ENCODE assay signal across 5 cellular contexts in genomic region chr10:45985590-45985989, GRCh38. TPM values are rescaled to one million over a fixed set of nuclear protein-coding genes. Genes with fewer than 3 reads are reported as not detected.
DNase-seq lines count a peak whose midpoint lies in the region; ATAC-seq, FAIRE-seq and TF ChIP-seq lines count a peak whose summit lies in the region.
"Not testable (repeated sequence)": the region's sequence is repeated elsewhere in the genome, so short reads cannot be mapped to it uniquely, and the experiment has no call there.

No MANE protein-coding gene starts in this region.

- not testable (repeated sequence) for H3K9me2 ChIP-seq in Karpas-422 (replicated peaks; ENCODE audit: insufficient read depth, low read length)

- not testable (repeated sequence) for H3K4me1 Mint-ChIP-seq in MCF 10A (ENCODE audit: insufficient read depth, unreplicated experiment)

- WGBS in right lobe of liver (ENCODE audit: insufficient coverage, low coverage, low lambda C conversion rate, missing lambda C conversion rate), result 23% methylated on average over 3 of the region's 3 CpGs
- 15 to 65% (median 36%) methylated on average over 3 of the region's 3 CpGs for WGBS in small intestine, 3 donors

- H3K27me3 ChIP-seq in Karpas-422 (ENCODE audit: low read length); right lobe of liver; small intestine (ENCODE audit: control insufficient read depth in 2 of 2, insufficient read depth in 2 of 2, low read length in 2 of 2): not testable (repeated sequence)

- not testable (repeated sequence) for H3K9me3 Mint-ChIP-seq in MCF 10A (ENCODE audit: unreplicated experiment)

- POLR2A ChIA-PET in MCF 10A (lab: Yijun Ruan, JAX), result not testable (repeated sequence)

- not testable (repeated sequence) for FAIRE-seq in small intestine (lab: Jason Lieb, UNC)

- peaks cover 35% of the 10 kb centered on the region for H3K36me3 Mint-ChIP-seq in MCF 10A (ENCODE audit: insufficient read depth, unreplicated experiment)

- H3K4me3 Mint-ChIP-seq in MCF 10A (ENCODE audit: unreplicated experiment), result not testable (repeated sequence)

- peaks cover 24% of the 10 kb centered on the region for H3K79me2 ChIP-seq in Karpas-422 (ENCODE audit: low read length)

- H3K27ac ChIP-seq in Karpas-422 (ENCODE audit: low read length); small intestine (ENCODE audit: low read depth in 1 of 2, low read length in 1 of 2): not testable (repeated sequence)
- H3K27ac ChIP-seq in right lobe of liver, result peak overlapping the region in 1 of 3 donors; percentile 33

- H3K36me3 ChIP-seq in Karpas-422 (ENCODE audit: insufficient read depth, low read length), result peaks cover 12% of the 10 kb centered on the region; the same call in 1 of the 2 replicates
- not testable (repeated sequence) for H3K36me3 ChIP-seq in right lobe of liver; small intestine (ENCODE audit: control insufficient read depth in 2 of 2, insufficient read depth in 2 of 2, low read length in 2 of 2)

- H3K9me3 ChIP-seq in Karpas-422 (ENCODE audit: low read length); right lobe of liver; small intestine (ENCODE audit: control insufficient read depth, low read depth): not testable (repeated sequence)

- CTCF ChIA-PET in MCF 10A (lab: Yijun Ruan, JAX), result not testable (repeated sequence)

- H3K4me2 ChIP-seq in Karpas-422 (ENCODE audit: low read depth, low read length, poor library complexity, severe bottlenecking), result not testable (repeated sequence)

- H3K9ac ChIP-seq in Karpas-422 (ENCODE audit: low read length), result not testable (repeated sequence)

- not testable (repeated sequence) for H4K20me1 ChIP-seq in Karpas-422 (ENCODE audit: insufficient read depth, low read depth, low read length)

- peak overlapping the region; percentile 11 for H3K27ac Mint-ChIP-seq in MCF 10A (ENCODE audit: low read depth, unreplicated experiment)

- not testable (repeated sequence) for H3K4me1 ChIP-seq in Karpas-422 (ENCODE audit: low read length); small intestine (ENCODE audit: control insufficient read depth in 2 of 2, insufficient read depth in 1 of 2, low read depth in 1 of 2, low read length in 1 of 2)
- H3K4me1 ChIP-seq in right lobe of liver, result peaks cover 0 to 13% (median 6%) of the 10 kb centered on the region in 4 donors

- BruUV-seq in MCF 10A (replicated peaks; lab: Mats Ljungman, UMichigan), result not testable (repeated sequence)

- H3K4me3 ChIP-seq in Karpas-422 (ENCODE audit: low read length); right lobe of liver; small intestine (ENCODE audit: low read depth in 1 of 2, low read length in 2 of 2): not testable (repeated sequence)

- not testable (repeated sequence) for TF ChIP-seq CTCF in MCF 10A (IDR thresholded peaks at IDR 0.05; ENCODE audit: unreplicated experiment); right lobe of liver (IDR thresholded peaks at IDR 0.05)

- intact Hi-C loops in MCF 10A (cut with micrococcal nuclease); right lobe of liver (cut with DNase I): not testable (repeated sequence)

- H2AFZ ChIP-seq in Karpas-422 (ENCODE audit: low read length), result not testable (repeated sequence)

- TF ChIP-seq POLR2A in right lobe of liver (IDR thresholded peaks at IDR 0.05), result not testable (repeated sequence)

- DNase-seq in Karpas-422, result peak; percentile 37
- DNase-seq in MCF 10A (ENCODE audit: unreplicated experiment); left lobe of liver (ENCODE audit: low spot score); right lobe of liver: not testable (repeated sequence)
- DNase-seq in small intestine, result peak; percentile 87

- ATAC-seq in left lobe of liver (peak; percentile 60), right lobe of liver (peak; percentile 55 to 67 (median 60))

- not testable (repeated sequence) for H3K27me3 Mint-ChIP-seq in MCF 10A (ENCODE audit: insufficient read depth, unreplicated experiment)

RNA-seq across cellular contexts. Expression of gene TIMM23, which starts 13.3 kb away (rescaled TPM):
- total RNA-seq in Karpas-422 (2014; rRNA removed; shearing (Covaris generic); ENCODE audit: low replicate concordance), result 44.1 and 68.5 TPM in 2 replicates
- total RNA-seq in MCF 10A (2022), result 85.2 and 89.9 TPM in 2 replicates
- total RNA-seq in left lobe of liver, result 28.4 TPM
- total RNA-seq in right lobe of liver, result 10 to 100 TPM; 22.2 to 65.7 (median 30.3) TPM
- 10 to 100 TPM; 71.9 to 91.0 (median 79.2) TPM for polyA plus RNA-seq in small intestine

RNA-seq across cellular contexts. Expression of gene NCOA4, which starts 44.8 kb away (rescaled TPM):
- total RNA-seq in Karpas-422 (2014; rRNA removed; shearing (Covaris generic); ENCODE audit: low replicate concordance), result 81.1 and 116 TPM in 2 replicates
- total RNA-seq in MCF 10A (2022) (73.5 and 81.6 TPM in 2 replicates), left lobe of liver (192 TPM), right lobe of liver (100 to 1,000 TPM; 130 to 224 (median 201) TPM)
- 100 to 1,000 TPM in 2 of 3 donors, 10 to 100 TPM in 1; 82.1 to 245 (median 236) TPM for polyA plus RNA-seq in small intestine
